In genomic region chr9:135093111-135093510, GRCh38 we compare ENCODE assay signal across 16 cellular contexts. TPM values are rescaled to one million over a fixed set of nuclear protein-coding genes. Genes with fewer than 3 reads are reported as not detected.
"Had no signal": no experiment of that assay in that cellular context is flagged by ENCODE, and none has a peak within 500 bp of the region (broad histone marks: within the 10 kb centered on the region; RNA-seq: fewer than 3 reads in every experiment).

No MANE protein-coding gene starts in this region.

- H3K27ac ChIP-seq: coronary artery, heart left ventricle, skin epidermis, stomach, thoracic aorta, transverse colon had no signal

- H3K27ac Mint-ChIP-seq: naive thymus-derived CD8-positive, alpha-beta T cell had no signal

- DNase-seq: effector CD8-positive, alpha-beta T cell; foreskin melanocyte; hippocampal formation; mammary epithelial cell; mucosa of descending colon; naive thymus-derived CD8-positive, alpha-beta T cell; stimulated activated CD4-positive, alpha-beta T cell treated with anti-CD3 and anti-CD28 coated beads, Interleukin-2, amount 100 ng/mL, for 24 hours; stimulated activated CD4-positive, alpha-beta T cell treated with anti-CD3 and anti-CD28 coated beads, Interleukin-4, amount 100 ng/mL, for 4 hours; stimulated activated naive CD4-positive, alpha-beta T cell; stomach; transverse colon had no signal

- H3K4me3 Mint-ChIP-seq: naive thymus-derived CD8-positive, alpha-beta T cell had no signal

- ATAC-seq: heart left ventricle; mucosa of descending colon; naive thymus-derived CD8-positive, alpha-beta T cell; sciatic nerve had no signal

- H3K9me3 ChIP-seq: heart left ventricle, mucosa of descending colon, stomach, thoracic aorta, transverse colon had no signal

- H3K4me3 ChIP-seq: coronary artery, heart left ventricle, mucosa of descending colon, skin epidermis, stomach, thoracic aorta, transverse colon had no signal

- H3K36me3 ChIP-seq: heart left ventricle, thoracic aorta, transverse colon had no signal

RNA-seq across cellular contexts. Expression of gene OLFM1, which starts 5.6 kb away (rescaled TPM):
- total RNA-seq: naive thymus-derived CD8-positive, alpha-beta T cell had no signal
- polyA plus RNA-seq: naive thymus-derived CD8-positive, alpha-beta T cell had no signal
